In genomic region chr11:10413268-10413667, GRCh38 we compare ENCODE assay signal across 9 cellular contexts. TPM values are rescaled to one million over a fixed set of nuclear protein-coding genes. Genes with fewer than 3 reads are reported as not detected.
A peak's percentile ranks its signal among the peaks of the same experiment; 100 is the strongest.
DNase-seq lines count a peak whose midpoint lies in the region; ATAC-seq, FAIRE-seq and TF ChIP-seq lines count a peak whose summit lies in the region.
"Had no signal": no experiment of that assay in that cellular context is flagged by ENCODE, and none has a peak within 500 bp of the region (broad histone marks: within the 10 kb centered on the region; RNA-seq: fewer than 3 reads in every experiment).

No MANE protein-coding gene starts in this region.

- H2AFZ ChIP-seq in IMR-90 (replicated peaks; ENCODE audit: low read length, poor library complexity) (peak overlapping the region; percentile 19), H1 (ENCODE audit: low read length) (no peak overlapping the region)

- intact Hi-C loops in IMR-90 (cut with micrococcal nuclease): no loop called here
- intact Hi-C loops in gastrocnemius medialis (cut with DNase I; ENCODE audit: low total_unique reads): no loop called here

- H3K27ac ChIP-seq in IMR-90 (ENCODE audit: insufficient read depth, low read length): no peak overlapping the region
- H3K27ac ChIP-seq in H1 (ENCODE audit: low read depth, low read length): no peak overlapping the region
- peak overlapping the region in 3 of 4 donors; percentile 12 to 41 (median 29) for H3K27ac ChIP-seq in gastrocnemius medialis

- H2BK20ac ChIP-seq in IMR-90 (ENCODE audit: low read depth, low read length) (no peak overlapping the region), H1 (ENCODE audit: low read length) (no peak overlapping the region)

- no peak overlapping the region for H4K8ac ChIP-seq in IMR-90 (ENCODE audit: low read depth in 2 of 2, low read length in 2 of 2)
- H4K8ac ChIP-seq in H1 (ENCODE audit: extremely low read depth, insufficient read depth, low read length): no peak overlapping the region

- TF ChIP-seq POLR2A in IMR-90 (IDR thresholded peaks at IDR 0.05; ENCODE audit: low read depth, low read length): no peak
- no peak for TF ChIP-seq POLR2A in H1 (IDR thresholded peaks at IDR 0.05; ENCODE audit: control extremely low read depth in 1 of 2, low read depth in 2 of 2, low read length in 2 of 2)
- no peak for TF ChIP-seq POLR2A in gastrocnemius medialis (IDR thresholded peaks at IDR 0.05)

- in situ Hi-C loops in IMR-90 (cut with MboI; ENCODE audit: low sequenced_read_pairs): loop anchor here (5.0 kb wide), 1 partner anchor 79 kb away; no protein-coding TSS in a partner anchor
- in situ Hi-C loops in gastrocnemius medialis (cut with MboI; ENCODE audit: low sequenced_read_pairs in 4 of 4): no loop called here

- H3K56ac ChIP-seq in IMR-90 (ENCODE audit: extremely low read depth, insufficient read depth, low read length) (no peak overlapping the region), H1 (replicated peaks; ENCODE audit: insufficient read length, low read depth, low read length) (no peak overlapping the region)

- no peaks in the 10 kb centered on the region for H3K9me3 ChIP-seq in IMR-90 (ENCODE audit: control insufficient read depth, insufficient read depth, low read length)
- no peaks in the 10 kb centered on the region for H3K9me3 ChIP-seq in H1 (ENCODE audit: insufficient read depth in 2 of 2, low read depth in 1 of 2, low read length in 1 of 2)
- H3K9me3 ChIP-seq in gastrocnemius medialis: no peaks in the 10 kb centered on the region

- H2BK15ac ChIP-seq in IMR-90 (ENCODE audit: low read depth, low read length): no peak overlapping the region
- no peak overlapping the region for H2BK15ac ChIP-seq in H1 (ENCODE audit: low read length)

- no peaks in the 10 kb centered on the region for H3K79me2 ChIP-seq in H1 (ENCODE audit: control insufficient read depth in 1 of 2, insufficient read depth in 2 of 2, low read length in 2 of 2)

- H3K4me3 ChIP-seq in IMR-90 (ENCODE audit: insufficient read depth, low read depth, low read length) (no peak overlapping the region), H1 (ENCODE audit: extremely low read depth in 1 of 4, insufficient read depth in 2 of 4, low read depth in 3 of 4, low read length in 4 of 4) (no peak overlapping the region), gastrocnemius medialis (no peak overlapping the region)
- H3K4me3 ChIP-seq: skin epidermis had no signal

- H2BK120ac ChIP-seq in IMR-90 (ENCODE audit: low read depth, low read length): no peak overlapping the region; the same call in 1 of the 2 replicates
- H2BK120ac ChIP-seq in H1 (replicated peaks; ENCODE audit: low read depth, low read length): no peak overlapping the region

- DNase-seq in NCI-H345 (lab: John Stamatoyannopoulos, UW): peak; percentile 41
- DNase-seq in NCI-H345 treated with DMSO at 0.1 percent for 48 hours (lab: John Stamatoyannopoulos, UW; ENCODE audit: unreplicated experiment): no peak
- peak; percentile 22 for DNase-seq in IMR-90
- peak; percentile 12 for DNase-seq in T-helper 9 cell
- DNase-seq in H1 (ENCODE audit: low read depth in 1 of 2, low spot score in 2 of 2): no peak
- DNase-seq in gastrocnemius medialis: peak; percentile 44 to 61
- no peak for DNase-seq in H4 (ENCODE audit: low spot score)
- no peak for DNase-seq in GM20000 (ENCODE audit: low spot score)

- TF ChIP-seq CTCF in IMR-90 (conservative IDR thresholded peaks at IDR 0.05; ENCODE audit: low read depth, low read length) (peak; percentile 30; the same call in 1 of the 2 replicates), H1 (IDR thresholded peaks at IDR 0.05; ENCODE audit: control extremely low read depth in 1 of 3, insufficient read depth in 1 of 3, low read depth in 1 of 3, low read length in 3 of 3) (peak in 2 of 3 experiments; percentile 8 to 10; a peak in 1 of 4 replicates), gastrocnemius medialis (IDR thresholded peaks at IDR 0.05 in 4 of 5, conservative IDR thresholded peaks at IDR 0.05 in 1 of 5) (peak in 2 of 5 experiments; percentile 19 to 34), GM20000 (IDR thresholded peaks at IDR 0.05; ENCODE audit: extremely low read depth, missing control alignments) (no peak)

- H3K4me1 ChIP-seq in IMR-90 (ENCODE audit: control insufficient read depth, insufficient read depth, low read length) (peaks cover 11% of the 10 kb centered on the region), H1 (replicated peaks in 1 of 4; ENCODE audit: control insufficient read depth in 3 of 4, insufficient read depth in 4 of 4, low read length in 3 of 4) (no peaks in the 10 kb centered on the region), gastrocnemius medialis (peaks cover 32% of the 10 kb centered on the region in 2 donors)

- no peak for FAIRE-seq in H1 (lab: Jason Lieb, UNC)

- H3K36me3 ChIP-seq in IMR-90 (ENCODE audit: control insufficient read depth, insufficient read depth, low read length) (no peaks in the 10 kb centered on the region), H1 (ENCODE audit: control insufficient read depth in 2 of 4, insufficient read depth in 4 of 4, low read length in 3 of 4) (no peaks in the 10 kb centered on the region), gastrocnemius medialis (no peaks in the 10 kb centered on the region)

- dilution Hi-C loops in IMR-90 (cut with HindIII; ENCODE audit: low sequenced_read_pairs, unreplicated experiment): no loop called here

- H2BK12ac ChIP-seq in H1 (ENCODE audit: low read depth, low read length): no peak overlapping the region

- H3K9ac ChIP-seq in IMR-90 (ENCODE audit: low read depth, low read length): no peak overlapping the region
- no peak overlapping the region for H3K9ac ChIP-seq in H1 (replicated peaks in 1 of 4; ENCODE audit: extremely low read depth in 1 of 4, low read depth in 3 of 4, low read length in 3 of 4)

- ATAC-seq in IMR-90 (ENCODE audit: low read depth): peak; percentile 66
- ATAC-seq in gastrocnemius medialis: peak; percentile 19 to 26

- CTCF ChIA-PET in IMR-90 (lab: Yijun Ruan, JAX): interaction anchor here (0.9 kb wide), 1 partner anchor 240 kb away, joined by 3 read pairs; no protein-coding TSS in a partner anchor
- CTCF ChIA-PET in H1 (lab: Charles Lee; ENCODE audit: partially characterized antibody): interaction anchor here (0.8 to 4.5 kb wide), 16 partner anchors 10 to 324 kb away, joined by 3 to 20 read pairs (median 4); partner anchors contain the start of genes AMPD3 and RNF141

- peak; percentile 45 for TF ChIP-seq RAD21 in IMR-90 (IDR thresholded peaks at IDR 0.05; ENCODE audit: low read length)
- TF ChIP-seq RAD21 in H1 (IDR thresholded peaks at IDR 0.05 in 1 of 2, conservative IDR thresholded peaks at IDR 0.05 in 1 of 2; ENCODE audit: low read depth in 2 of 2, low read length in 2 of 2): peak; percentile 33 to 35; a peak in 3 of 4 replicates

- H3K23me2 ChIP-seq in H1 (ENCODE audit: low read depth, low read length): no peaks in the 10 kb centered on the region

- POLR2A ChIA-PET in IMR-90 (lab: Charles Lee; ENCODE audit: unreplicated experiment): no interaction called here
- POLR2A ChIA-PET in H1 (lab: Charles Lee; ENCODE audit: partially characterized antibody): no interaction called here

- no peak overlapping the region for H4K91ac ChIP-seq in IMR-90 (ENCODE audit: insufficient read depth, low read depth, low read length)
- no peak overlapping the region for H4K91ac ChIP-seq in H1 (replicated peaks; ENCODE audit: insufficient read length, low read length)

- H4K5ac ChIP-seq in IMR-90 (ENCODE audit: low read depth, low read length) (no peak overlapping the region), H1 (ENCODE audit: insufficient read length, low read depth, low read length) (no peak overlapping the region)

- H2BK5ac ChIP-seq in IMR-90 (ENCODE audit: low read depth, low read length, poor library complexity, severe bottlenecking) (no peak overlapping the region), H1 (ENCODE audit: low read depth, low read length) (no peak overlapping the region)

- H3K4ac ChIP-seq in IMR-90 (ENCODE audit: low read depth, low read length) (no peak overlapping the region), H1 (replicated peaks; ENCODE audit: insufficient read length, low read depth, low read length) (no peak overlapping the region)

- H2AK9ac ChIP-seq in IMR-90 (replicated peaks; ENCODE audit: low read depth, low read length, poor library complexity): no peak overlapping the region

- H3K23ac ChIP-seq in IMR-90 (ENCODE audit: low read depth, low read length) (no peak overlapping the region), H1 (ENCODE audit: insufficient read length) (no peak overlapping the region)

- H3K14ac ChIP-seq in IMR-90 (replicated peaks; ENCODE audit: low read depth, low read length): no peak overlapping the region
- H3K14ac ChIP-seq in H1 (ENCODE audit: insufficient read length): no peak overlapping the region

- no peak for TF ChIP-seq EP300 in H1 (IDR thresholded peaks at IDR 0.05; ENCODE audit: borderline replicate concordance in 1 of 2, low read depth in 2 of 2, low read length in 2 of 2)

- H3K4me2 ChIP-seq in IMR-90 (ENCODE audit: low read depth, low read length) (no peak overlapping the region), H1 (ENCODE audit: insufficient read depth in 1 of 2, low read depth in 2 of 2, low read length in 2 of 2) (no peak overlapping the region)

- no TSS peak for BruUV-seq in IMR-90 (replicated peaks; lab: Mats Ljungman, UMichigan)

- peaks cover 6% of the 10 kb centered on the region; the same call in 1 of the 2 replicates for H3K9me1 ChIP-seq in IMR-90 (ENCODE audit: insufficient read depth, low read length)

- H3K27me3 ChIP-seq in IMR-90 (ENCODE audit: control insufficient read depth, insufficient read depth, low read length) (no peaks in the 10 kb centered on the region), H1 (replicated peaks in 1 of 4; ENCODE audit: control insufficient read depth in 3 of 4, extremely low read depth in 1 of 4, insufficient read depth in 3 of 4, low read length in 3 of 4) (no peaks in the 10 kb centered on the region), gastrocnemius medialis (no peaks in the 10 kb centered on the region)

- H3K79me1 ChIP-seq in IMR-90 (ENCODE audit: low read depth in 1 of 2, low read length in 2 of 2): no peaks in the 10 kb centered on the region
- no peaks in the 10 kb centered on the region for H3K79me1 ChIP-seq in H1 (ENCODE audit: low read depth, low read length)

- H2AK5ac ChIP-seq in IMR-90 (ENCODE audit: low read depth, low read length): no peak overlapping the region
- no peak overlapping the region for H2AK5ac ChIP-seq in H1 (ENCODE audit: low read depth, low read length)

- no peaks in the 10 kb centered on the region for H4K20me1 ChIP-seq in IMR-90 (ENCODE audit: insufficient read depth, low read length)
- no peaks in the 10 kb centered on the region for H4K20me1 ChIP-seq in H1 (replicated peaks in 1 of 2; ENCODE audit: control insufficient read depth in 1 of 2, insufficient read depth in 2 of 2, low read length in 2 of 2)

- WGBS in IMR-90 (ENCODE audit: extremely low coverage in 2 of 2, insufficient read length in 1 of 2), 2 experiments: no CpG with 5 or more reads among the region's 6 CpGs
- WGBS in H1 (ENCODE audit: extremely low coverage in 1 of 2, insufficient coverage in 1 of 2, insufficient read length in 1 of 2, insufficient replicate concordance in 2 of 2, low coverage in 1 of 2, low lambda C conversion rate in 2 of 2, missing lambda C conversion rate in 1 of 2), 2 experiments: 74% methylated on average over 6 of the region's 6 CpGs; no CpG with 5 or more reads in 1 of the 2 experiments

- H3K18ac ChIP-seq in IMR-90 (ENCODE audit: low read depth, low read length) (no peak overlapping the region), H1 (ENCODE audit: extremely low read depth, low read length) (no peak overlapping the region)

RNA-seq across cellular contexts. Expression of gene AMPD3, which starts 41.8 kb away (rescaled TPM):
- total RNA-seq in IMR-90 (2012; rRNA removed): 8.1 and 8.6 TPM in 2 replicates
- polyA plus RNA-seq in IMR-90 (2012; rRNA removed): 10.8 and 12.1 TPM in 2 replicates
- polyA plus RNA-seq in IMR-90 (2012; cell fraction: cytosol; rRNA removed): 7.4 and 13.3 TPM in 2 replicates
- polyA plus RNA-seq in IMR-90 (2012; cell fraction: nucleus; rRNA removed; ENCODE audit: low replicate concordance): 19.2 and 26.6 TPM in 2 replicates
- total RNA-seq in H1 (2021; fragmentation: NEBNext Ultra II Directional; extraction: Animal tissue kit (Norgen Biotek cat#: 25700)): 5.2 and 6.3 TPM in 2 replicates
- polyA plus RNA-seq in H1 (2011; rRNA removed): 4.0 and 10.9 TPM in 2 replicates
- polyA plus RNA-seq in H1 (2011; cell fraction: cytosol; rRNA removed): 3.2 TPM
- polyA plus RNA-seq in H1 (2011; cell fraction: nucleus; rRNA removed): 12.0 TPM
- 2.7 to 4.5 TPM (median 3.3 TPM) in 4 replicates for polyA plus RNA-seq in H1 (2012, experiment 1 of 2)
- 1.6 TPM for polyA plus RNA-seq in H1 (2012, experiment 2 of 2)
- polyA plus RNA-seq in H1 (2013, experiment 1 of 2): 2.7 TPM
- 2.3 TPM for polyA plus RNA-seq in H1 (2013, experiment 2 of 2)
- 7.4 and 11.1 TPM in 2 replicates for polyA minus RNA-seq in H1 (2011; rRNA and poly(A)+ RNA removed)
- 2.5 TPM for polyA minus RNA-seq in H1 (2011; cell fraction: cytosol; rRNA and poly(A)+ RNA removed)
- polyA minus RNA-seq in H1 (2011; cell fraction: nucleus; rRNA and poly(A)+ RNA removed): 38.5 TPM
- 100 to 1,000 TPM; 104 to 185 (median 112) TPM for total RNA-seq in gastrocnemius medialis
- 1.6 and 1.9 TPM in 2 replicates for total RNA-seq in H4 (2014; rRNA removed; shearing (Covaris generic))

Comparison
In these comparisons a context has a peak if more than half of its experiments do, and no peak if none do; other contexts are left out.
1. DNase-seq: peak in NCI-H345 (single experiment), IMR-90 (single experiment), T-helper 9 cell (single experiment) and gastrocnemius medialis (2 of 2); none in NCI-H345 treated with DMSO at 0.1 percent for 48 hours (single experiment), H1 (0 of 2), H4 (single experiment) and GM20000 (single experiment).
2. H3K27ac ChIP-seq: peak in gastrocnemius medialis (3 of 4); none in IMR-90 (single experiment) and H1 (single experiment).
3. RNA of gene AMPD3, which starts 41.8 kb away (total RNA-seq): 104 to 185 TPM in gastrocnemius medialis; 8.1 to 8.6 TPM in IMR-90, 5.2 to 6.3 TPM in H1 and 1.6 to 1.9 TPM in H4; every median in the first group is over 10 times any median in the second.